Comparison of ENCODE assay signal across 25 cellular contexts in genomic region chr12:21797539-21797938, GRCh38. TPM values are rescaled to one million over a fixed set of nuclear protein-coding genes. Genes with fewer than 3 reads are reported as not detected.
"Had no signal": no experiment of that assay in that cellular context is flagged by ENCODE, and none has a peak within 500 bp of the region (broad histone marks: within the 10 kb centered on the region; RNA-seq: fewer than 3 reads in every experiment).

No MANE protein-coding gene starts in this region.

- DNase-seq: activated CD4-positive, alpha-beta memory T cell treated with anti-CD3 and anti-CD28 coated beads for 36 hours; activated CD4-positive, alpha-beta T cell treated with anti-CD3 and anti-CD28 coated beads, Interleukin-2, amount 10 ng/mL, durations not matched to agents 7 days and 5 days; activated CD4-positive, CD25-positive, alpha-beta regulatory T cell; activated CD8-positive, alpha-beta memory T cell treated with anti-CD3 and anti-CD28 coated beads for 24 hours; activated effector memory CD4-positive, alpha-beta T cell treated with anti-CD3 and anti-CD28 coated beads, Interleukin-2, amount 50 U/mL, for 16 hours; activated naive CD4-positive, alpha-beta T cell treated with Interleukin-2 at 50 U/mL for 16 hours; activated naive CD8-positive, alpha-beta T cell treated with anti-CD3 and anti-CD28 coated beads, Interleukin-2, amount 50 U/mL, for 24 hours; activated T-cell treated with anti-CD3 and anti-CD28 coated beads, Interleukin-2, amount 50 U/mL, for 4 hours; amniotic stem cell; body of pancreas; Kasumi-1; KBM-7; NCI-H1105 treated with DMSO at 0.1 percent for 48 hours; NCI-H1436 treated with DMSO at 0.1 percent for 48 hours; NCI-H187; NCI-H2081; NCI-H510A treated with DMSO at 0.1 percent for 48 hours; Peyer's patch; SJCRH30; SK-N-SH; T-helper 1 cell had no signal

- H3K27ac ChIP-seq: ascending aorta, body of pancreas, Peyer's patch, SJCRH30, VCaP had no signal

- H3K4me3 ChIP-seq: ascending aorta, body of pancreas, Peyer's patch, SJCRH30 had no signal

- H3K4me2 ChIP-seq: SK-N-SH had no signal

- H3K9me3 ChIP-seq: ascending aorta, body of pancreas, Peyer's patch, SJCRH30, SK-N-SH had no signal

- H3K27me3 ChIP-seq: ascending aorta, body of pancreas, Peyer's patch, SJCRH30 had no signal

- H3K36me3 ChIP-seq: ascending aorta, Peyer's patch, SJCRH30 had no signal

- H3K9ac ChIP-seq: SK-N-SH had no signal

- ATAC-seq: activated naive CD4-positive, alpha-beta T cell treated with anti-CD3 and anti-CD28 coated beads, Interleukin-2, amount 50 U/mL, for 72 hours; activated naive CD8-positive, alpha-beta T cell treated with anti-CD3 and anti-CD28 coated beads, Interleukin-2, amount 50 U/mL, for 24 hours; activated T-cell treated with anti-CD3 and anti-CD28 coated beads, Interleukin-2, amount 50 U/mL, for 4 hours; body of pancreas had no signal

- H3K4me1 ChIP-seq: ascending aorta, SJCRH30 had no signal

RNA-seq across cellular contexts. Expression of gene KCNJ8, which starts 23.0 kb away (rescaled TPM):
- total RNA-seq: activated CD4-positive, alpha-beta memory T cell treated with anti-CD3 and anti-CD28 coated beads for 36 hours; activated CD4-positive, alpha-beta T cell treated with anti-CD3 and anti-CD28 coated beads, Interleukin-2, amount 10 ng/mL, durations not matched to agents 7 days and 5 days; activated naive CD4-positive, alpha-beta T cell treated with anti-CD3 and anti-CD28 coated beads, Interleukin-2, amount 50 U/mL, for 72 hours; activated T-cell treated with anti-CD3 and anti-CD28 coated beads, Interleukin-2, amount 50 U/mL, for 4 hours; T-helper 2 cell treated with Interferon-gamma antibody and Interleukin-4, amounts not matched to agents 100 ng/mL and 5 ng/mL, for 36 hours had no signal
